ENCODE assay signal across 1 cellular context in the genomic region with DNA sequence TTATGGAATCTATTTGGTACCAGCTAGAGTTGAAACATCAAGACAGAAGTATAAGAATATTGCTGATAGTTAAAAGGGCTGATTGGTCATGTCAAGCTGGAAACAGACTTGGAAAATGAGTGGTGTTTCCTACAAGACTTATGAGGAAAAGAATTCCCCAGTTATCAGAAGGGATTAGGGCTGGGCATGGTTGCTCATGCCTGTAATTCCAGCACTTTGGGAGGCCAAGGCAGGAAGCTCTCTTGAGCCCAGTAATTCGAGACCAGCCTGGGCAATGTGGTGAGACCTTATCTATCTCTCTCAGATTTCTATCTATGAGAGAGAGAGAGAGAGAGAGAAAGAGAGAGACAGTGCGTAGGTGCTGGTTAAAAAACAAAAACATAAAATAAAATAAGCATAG.
TF ChIP-seq lines count a peak whose summit lies in the region.

No MANE protein-coding gene starts in this region.

TF ChIP-seq in IMR-90, 13 proteins besides CTCF, POLR2A, EP300 and RAD21:
- TF ChIP-seq, protein P1, sequence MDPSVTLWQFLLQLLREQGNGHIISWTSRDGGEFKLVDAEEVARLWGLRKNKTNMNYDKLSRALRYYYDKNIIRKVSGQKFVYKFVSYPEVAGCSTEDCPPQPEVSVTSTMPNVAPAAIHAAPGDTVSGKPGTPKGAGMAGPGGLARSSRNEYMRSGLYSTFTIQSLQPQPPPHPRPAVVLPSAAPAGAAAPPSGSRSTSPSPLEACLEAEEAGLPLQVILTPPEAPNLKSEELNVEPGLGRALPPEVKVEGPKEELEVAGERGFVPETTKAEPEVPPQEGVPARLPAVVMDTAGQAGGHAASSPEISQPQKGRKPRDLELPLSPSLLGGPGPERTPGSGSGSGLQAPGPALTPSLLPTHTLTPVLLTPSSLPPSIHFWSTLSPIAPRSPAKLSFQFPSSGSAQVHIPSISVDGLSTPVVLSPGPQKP (IDR thresholded peaks at IDR 0.05; ENCODE audit: borderline replicate concordance, low read depth, low read length): no peak
- TF ChIP-seq BHLHE40 (IDR thresholded peaks at IDR 0.05; ENCODE audit: low read depth, low read length) (no peak), MXI1 (IDR thresholded peaks at IDR 0.05; ENCODE audit: borderline replicate concordance, low read depth, low read length) (no peak), RFX5 (IDR thresholded peaks at IDR 0.05; ENCODE audit: low read depth, low read length) (no peak), NFE2L2 (IDR thresholded peaks at IDR 0.05; ENCODE audit: low read depth, low read length) (no peak), MAFK (IDR thresholded peaks at IDR 0.05; ENCODE audit: low read depth, low read length) (no peak), FOS (IDR thresholded peaks at IDR 0.05; ENCODE audit: low read depth, low read length) (no peak)
- TF ChIP-seq, protein P2, sequence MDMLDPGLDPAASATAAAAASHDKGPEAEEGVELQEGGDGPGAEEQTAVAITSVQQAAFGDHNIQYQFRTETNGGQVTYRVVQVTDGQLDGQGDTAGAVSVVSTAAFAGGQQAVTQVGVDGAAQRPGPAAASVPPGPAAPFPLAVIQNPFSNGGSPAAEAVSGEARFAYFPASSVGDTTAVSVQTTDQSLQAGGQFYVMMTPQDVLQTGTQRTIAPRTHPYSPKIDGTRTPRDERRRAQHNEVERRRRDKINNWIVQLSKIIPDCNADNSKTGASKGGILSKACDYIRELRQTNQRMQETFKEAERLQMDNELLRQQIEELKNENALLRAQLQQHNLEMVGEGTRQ (IDR thresholded peaks at IDR 0.05; ENCODE audit: low read depth, low read length): no peak
TF ChIP-seq in IMR-90: peak in this region for 0.
